18 cellular contexts compared by ENCODE assay signal in genomic region chr5:138961711-138962110, GRCh38.
A peak's percentile ranks its signal among the peaks of the same experiment; 100 is the strongest.
DNase-seq lines count a peak whose midpoint lies in the region; ATAC-seq and TF ChIP-seq lines count a peak whose summit lies in the region.
"Had no signal": no experiment of that assay in that cellular context is flagged by ENCODE, and none has a peak within 500 bp of the region (broad histone marks: within the 10 kb centered on the region; RNA-seq: fewer than 3 reads in every experiment).

No MANE protein-coding gene starts in this region.

- no peak overlapping the region for H3K27ac ChIP-seq in endodermal cell (ENCODE audit: low read depth, low read length)
- H3K27ac ChIP-seq: BLaER1 treated with 17β-estradiol and CSF1 and Interleukin-3, amounts not matched to agents 10 nM and 100 nM had no signal

- WGBS in endodermal cell (ENCODE audit: insufficient coverage in 1 of 2, insufficient read length in 1 of 2), 2 experiments: 69 to 82% methylated on average over 1 of the region's 1 CpG

- no peak for ATAC-seq in HG02763 (IDR thresholded peaks at IDR 0.05; ENCODE audit: unreplicated experiment)
- ATAC-seq: GM12878, HepG2 had no signal

- H3K36me3 ChIP-seq in endodermal cell (ENCODE audit: control insufficient read depth, insufficient read depth, low read length): no peaks in the 10 kb centered on the region
- no peaks in the 10 kb centered on the region for H3K36me3 ChIP-seq in H7 (replicated peaks; ENCODE audit: control insufficient read depth, insufficient read depth, low read length)

- no peak overlapping the region for H3K4me3 Mint-ChIP-seq in Calu3 (ENCODE audit: low read depth, unreplicated experiment)
- no peak overlapping the region for H3K4me3 Mint-ChIP-seq in brain
- no peak overlapping the region for H3K4me3 Mint-ChIP-seq in endodermal cell
- H3K4me3 Mint-ChIP-seq in nephron: no peak overlapping the region
- H3K4me3 Mint-ChIP-seq: CD4-positive, CD25-positive, alpha-beta regulatory T cell; GM23338; H9 had no signal

- H3K4me3 ChIP-seq in endodermal cell (ENCODE audit: low read length) (no peak overlapping the region), H7 (ENCODE audit: insufficient read depth, low read depth, low read length) (no peak overlapping the region)
- H3K4me3 ChIP-seq: BLaER1 treated with 17β-estradiol and CSF1 and Interleukin-3, amounts not matched to agents 10 nM and 100 nM; GM12878; GM23338 had no signal

- no TSS peak for BruUV-seq in Calu3 (replicated peaks; lab: Mats Ljungman, UMichigan)

- H3K36me3 Mint-ChIP-seq in Calu3 (ENCODE audit: insufficient read depth, unreplicated experiment) (no peaks in the 10 kb centered on the region), brain (no peaks in the 10 kb centered on the region), endodermal cell (ENCODE audit: low read depth) (no peaks in the 10 kb centered on the region), nephron (ENCODE audit: low read depth) (no peaks in the 10 kb centered on the region)
- H3K36me3 Mint-ChIP-seq: CD4-positive, CD25-positive, alpha-beta regulatory T cell had no signal

- intact Hi-C loops in Calu3 (cut with micrococcal nuclease; ENCODE audit: unreplicated experiment): no loop called here

- no peak for DNase-seq in Calu3
- no peak for DNase-seq in endodermal cell
- no peak for DNase-seq in H7
- DNase-seq in DMS114 treated with DMSO at 0.1 percent for 48 hours (lab: John Stamatoyannopoulos, UW; ENCODE audit: unreplicated experiment): no peak
- DNase-seq in Ammon's horn (ENCODE audit: low spot score): no peak
- DNase-seq: 8988T; AML-193; CD4-positive, CD25-positive, alpha-beta regulatory T cell; DMS 273 treated with DMSO at 0.1 percent for 48 hours; DMS79; H9 had no signal

- peak overlapping the region; percentile 52 for H3K27ac Mint-ChIP-seq in Calu3 (ENCODE audit: unreplicated experiment)
- peak overlapping the region in 3 of 5 experiments; percentile 7 to 94 (median 61) for H3K27ac Mint-ChIP-seq in brain
- peak overlapping the region; percentile 2 for H3K27ac Mint-ChIP-seq in endodermal cell
- peak overlapping the region; percentile 63 to 94 (median 93) for H3K27ac Mint-ChIP-seq in nephron
- H3K27ac Mint-ChIP-seq: GM23338 had no signal

- H3K9me3 Mint-ChIP-seq in Calu3 (ENCODE audit: low read depth, unreplicated experiment): no peaks in the 10 kb centered on the region
- H3K9me3 Mint-ChIP-seq in brain: no peaks in the 10 kb centered on the region
- H3K9me3 Mint-ChIP-seq in endodermal cell: no peaks in the 10 kb centered on the region
- H3K9me3 Mint-ChIP-seq in nephron: no peaks in the 10 kb centered on the region
- H3K9me3 Mint-ChIP-seq: CD4-positive, CD25-positive, alpha-beta regulatory T cell; GM23338; H9 had no signal

- H3K27me3 ChIP-seq in endodermal cell (ENCODE audit: control insufficient read depth, insufficient read depth, low read length, poor library complexity, severe bottlenecking): no peaks in the 10 kb centered on the region
- H3K27me3 ChIP-seq in H7 (ENCODE audit: control insufficient read depth, insufficient read depth, low read length): no peaks in the 10 kb centered on the region
- H3K27me3 ChIP-seq: BLaER1 treated with 17β-estradiol and CSF1 and Interleukin-3, amounts not matched to agents 10 nM and 100 nM had no signal

- H3K27me3 Mint-ChIP-seq in Calu3 (ENCODE audit: unreplicated experiment): no peaks in the 10 kb centered on the region
- H3K27me3 Mint-ChIP-seq in brain: peaks cover 3% of the 10 kb centered on the region
- H3K27me3 Mint-ChIP-seq in endodermal cell (ENCODE audit: insufficient read depth): no peaks in the 10 kb centered on the region
- H3K27me3 Mint-ChIP-seq in nephron (ENCODE audit: low read depth): no peaks in the 10 kb centered on the region
- H3K27me3 Mint-ChIP-seq: CD4-positive, CD25-positive, alpha-beta regulatory T cell had no signal

- H3K9ac ChIP-seq in endodermal cell (ENCODE audit: extremely low read depth, low read length, poor library complexity, severe bottlenecking): no peak overlapping the region

- no peak for TF ChIP-seq CTCF in Calu3 (IDR thresholded peaks at IDR 0.05; ENCODE audit: unreplicated experiment)
- TF ChIP-seq CTCF in brain (conservative IDR thresholded peaks at IDR 0.05): no peak
- no peak for TF ChIP-seq CTCF in endodermal cell (conservative IDR thresholded peaks at IDR 0.05)
- no peak for TF ChIP-seq CTCF in nephron (IDR thresholded peaks at IDR 0.05; ENCODE audit: unreplicated experiment in 3 of 3)

- CTCF ChIA-PET in Calu3 (lab: Charles Lee): no interaction called here

- H3K4me1 ChIP-seq in endodermal cell (ENCODE audit: control insufficient read depth, insufficient read depth, low read length): peaks cover 43% of the 10 kb centered on the region

- no peaks in the 10 kb centered on the region for H3K9me3 ChIP-seq in endodermal cell (ENCODE audit: control insufficient read depth, low read length)
- H3K9me3 ChIP-seq: BLaER1 treated with 17β-estradiol and CSF1 and Interleukin-3, amounts not matched to agents 10 nM and 100 nM had no signal

- H3K4me1 Mint-ChIP-seq in Calu3 (ENCODE audit: low read depth, unreplicated experiment) (peaks cover 8% of the 10 kb centered on the region), brain (peaks cover 81% of the 10 kb centered on the region), endodermal cell (peaks cover 54% of the 10 kb centered on the region), nephron (peaks cover 56% of the 10 kb centered on the region)
- H3K4me1 Mint-ChIP-seq: CD4-positive, CD25-positive, alpha-beta regulatory T cell had no signal

Comparison
In these comparisons a context has a peak if more than half of its experiments do, and no peak if none do; other contexts are left out.
1. H3K27ac Mint-ChIP-seq: peak in every context shown above with its lines; median percentile 93 in nephron; 61 in brain; 52 in Calu3; 2 in endodermal cell.